ENCODE assay signal across 25 cellular contexts in genomic region chr16:55282441-55282840, GRCh38.
"Had no signal": no experiment of that assay in that cellular context is flagged by ENCODE, and none has a peak within 500 bp of the region (broad histone marks: within the 10 kb centered on the region; RNA-seq: fewer than 3 reads in every experiment).

No MANE protein-coding gene starts in this region.

- ATAC-seq: effector memory CD8-positive, alpha-beta T cell; gastrocnemius medialis; right lobe of liver; stimulated activated naive CD8-positive, alpha-beta T cell treated with anti-CD3 and anti-CD28 coated beads, Interleukin-15, Interleukin-2, amounts not matched to agents 100 U/mL and 50 U/mL, for 24 hours had no signal

- H3K27ac ChIP-seq: brain microvascular endothelial cell, gastrocnemius medialis, left ventricle myocardium inferior, neutrophil, ovary, right lobe of liver, testis, transverse colon, VCaP had no signal

- H3K4me3 ChIP-seq: gastrocnemius medialis, left ventricle myocardium inferior, lung, ovary, right lobe of liver, testis, transverse colon had no signal

- DNase-seq: activated CD4-positive, alpha-beta T cell treated with anti-CD3 and anti-CD28 coated beads for 4 hours; activated CD4-positive, alpha-beta T cell treated with anti-CD3 and anti-CD28 coated beads, Interleukin-2, amount 50 U/mL, for 48 hours; activated CD8-positive, alpha-beta memory T cell treated with anti-CD3 and anti-CD28 coated beads for 24 hours; activated CD8-positive, alpha-beta memory T cell treated with anti-CD3 and anti-CD28 coated beads, Interleukin-2, amount 50 U/mL, for 4 hours; activated gamma-delta T cell; activated naive CD4-positive, alpha-beta T cell treated with anti-CD3 and anti-CD28 coated beads, Interleukin-2, amount 50 U/mL, for 16 hours; activated T-cell treated with anti-CD3 and anti-CD28 coated beads, Interleukin-2, amount 50 U/mL, for 24 hours; amniotic stem cell; brain microvascular endothelial cell; cortex of kidney; effector memory CD8-positive, alpha-beta T cell; gastrocnemius medialis; glutamatergic neuron; left ventricle myocardium inferior; naive B cell; nephron progenitor cell; ovary; right lobe of liver; stimulated activated CD4-positive, alpha-beta T cell treated with anti-CD3 and anti-CD28 coated beads, Interleukin-2, amount 100 ng/mL, for 48 hours; stimulated activated naive CD8-positive, alpha-beta T cell treated with anti-CD3 and anti-CD28 coated beads, Interleukin-15, Interleukin-2, amounts not matched to agents 100 U/mL and 50 U/mL, for 24 hours; testis; transverse colon had no signal
